Comparison of ENCODE assay signal across 2 cellular contexts in the genomic region with DNA sequence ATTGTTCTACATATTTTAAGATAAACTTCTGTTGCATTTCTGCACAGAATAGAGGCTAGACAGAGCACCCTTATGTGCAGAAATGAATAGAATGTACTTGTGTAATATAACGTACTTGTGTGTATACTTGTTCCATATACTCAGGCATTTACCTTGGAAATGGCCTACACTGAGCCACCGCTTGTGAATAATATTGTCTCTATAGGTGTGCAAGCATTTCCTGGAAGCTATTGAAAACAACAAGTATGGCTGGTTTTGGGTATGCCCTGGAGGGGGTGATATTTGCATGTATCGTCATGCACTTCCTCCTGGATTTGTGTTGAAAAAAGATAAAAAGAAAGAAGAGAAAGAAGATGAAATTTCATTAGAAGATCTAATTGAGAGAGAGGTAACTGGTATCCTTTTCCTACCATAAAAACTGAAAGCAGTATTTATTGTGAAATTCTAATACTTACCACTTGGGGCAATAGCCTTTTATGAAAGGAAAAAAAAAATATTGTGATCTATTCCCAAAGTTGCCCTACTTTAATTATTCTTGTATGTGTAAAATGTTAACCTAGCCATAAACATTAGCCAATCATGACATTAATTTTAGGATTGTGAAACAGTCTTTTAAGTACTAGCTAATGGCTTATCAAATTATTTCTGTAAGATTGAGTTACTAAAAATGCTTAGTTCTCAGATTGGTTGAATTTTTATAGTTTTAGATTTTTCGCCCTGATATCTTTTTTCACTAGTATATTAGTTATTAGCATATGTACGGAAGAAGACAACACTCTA.
TF ChIP-seq lines count a peak whose summit lies in the region.

No MANE protein-coding gene starts in this region.

TF ChIP-seq in K562, 482 proteins besides CTCF, POLR2A, EP300 and RAD21 (continued from another document):
- TF ChIP-seq, protein P1, sequence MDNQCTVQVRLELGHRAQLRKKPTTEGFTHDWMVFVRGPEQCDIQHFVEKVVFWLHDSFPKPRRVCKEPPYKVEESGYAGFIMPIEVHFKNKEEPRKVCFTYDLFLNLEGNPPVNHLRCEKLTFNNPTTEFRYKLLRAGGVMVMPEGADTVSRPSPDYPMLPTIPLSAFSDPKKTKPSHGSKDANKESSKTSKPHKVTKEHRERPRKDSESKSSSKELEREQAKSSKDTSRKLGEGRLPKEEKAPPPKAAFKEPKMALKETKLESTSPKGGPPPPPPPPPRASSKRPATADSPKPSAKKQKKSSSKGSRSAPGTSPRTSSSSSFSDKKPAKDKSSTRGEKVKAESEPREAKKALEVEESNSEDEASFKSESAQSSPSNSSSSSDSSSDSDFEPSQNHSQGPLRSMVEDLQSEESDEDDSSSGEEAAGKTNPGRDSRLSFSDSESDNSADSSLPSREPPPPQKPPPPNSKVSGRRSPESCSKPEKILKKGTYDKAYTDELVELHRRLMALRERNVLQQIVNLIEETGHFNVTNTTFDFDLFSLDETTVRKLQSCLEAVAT (IDR thresholded peaks at IDR 0.05): no peak
- TF ChIP-seq U2AF1 (optimal IDR thresholded peaks at IDR 0.05; ENCODE audit: low read depth, low read length) (no peak), ETS2 (tag; IDR thresholded peaks at IDR 0.05; ENCODE audit: borderline replicate concordance, poor library complexity, severe bottlenecking) (no peak), TBP (optimal IDR thresholded peaks at IDR 0.05; ENCODE audit: low read depth, low read length) (no peak), LEF1 (IDR thresholded peaks at IDR 0.05) (0 out of 2 replicates have a peak, but pooled peaks have one; percentile 22), SMC3 (conservative IDR thresholded peaks at IDR 0.05; ENCODE audit: insufficient read depth, low read depth, low read length) (no peak), ARID1B (IDR thresholded peaks at IDR 0.05) (peak; percentile 17; the same call in 1 of the 2 replicates), ZZZ3 (IDR thresholded peaks at IDR 0.05) (peak; percentile 63; the same call in 1 of the 2 replicates), E2F3 (CRISPR knock-in tag; IDR thresholded peaks at IDR 0.05) (no peak)
- TF ChIP-seq, protein P2, sequence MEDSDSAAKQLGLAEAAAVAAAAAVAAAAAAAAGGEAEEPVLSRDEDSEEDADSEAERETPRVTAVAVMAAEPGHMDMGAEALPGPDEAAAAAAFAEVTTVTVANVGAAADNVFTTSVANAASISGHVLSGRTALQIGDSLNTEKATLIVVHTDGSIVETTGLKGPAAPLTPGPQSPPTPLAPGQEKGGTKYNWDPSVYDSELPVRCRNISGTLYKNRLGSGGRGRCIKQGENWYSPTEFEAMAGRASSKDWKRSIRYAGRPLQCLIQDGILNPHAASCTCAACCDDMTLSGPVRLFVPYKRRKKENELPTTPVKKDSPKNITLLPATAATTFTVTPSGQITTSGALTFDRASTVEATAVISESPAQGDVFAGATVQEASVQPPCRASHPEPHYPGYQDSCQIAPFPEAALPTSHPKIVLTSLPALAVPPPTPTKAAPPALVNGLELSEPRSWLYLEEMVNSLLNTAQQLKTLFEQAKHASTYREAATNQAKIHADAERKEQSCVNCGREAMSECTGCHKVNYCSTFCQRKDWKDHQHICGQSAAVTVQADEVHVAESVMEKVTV (CRISPR knock-in tag; IDR thresholded peaks at IDR 0.05): peak; percentile 58
TF ChIP-seq in K562: peak in this region for 7.

TF ChIP-seq in liver, 16 proteins besides CTCF, POLR2A, EP300 and RAD21 (continued from another document):
- TF ChIP-seq, protein P3, sequence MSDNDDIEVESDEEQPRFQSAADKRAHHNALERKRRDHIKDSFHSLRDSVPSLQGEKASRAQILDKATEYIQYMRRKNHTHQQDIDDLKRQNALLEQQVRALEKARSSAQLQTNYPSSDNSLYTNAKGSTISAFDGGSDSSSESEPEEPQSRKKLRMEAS (IDR thresholded peaks at IDR 0.05): no peak
- TF ChIP-seq HNF4A (conservative IDR thresholded peaks at IDR 0.05): no peak
